9 cellular contexts compared by ENCODE assay signal in the genomic region with DNA sequence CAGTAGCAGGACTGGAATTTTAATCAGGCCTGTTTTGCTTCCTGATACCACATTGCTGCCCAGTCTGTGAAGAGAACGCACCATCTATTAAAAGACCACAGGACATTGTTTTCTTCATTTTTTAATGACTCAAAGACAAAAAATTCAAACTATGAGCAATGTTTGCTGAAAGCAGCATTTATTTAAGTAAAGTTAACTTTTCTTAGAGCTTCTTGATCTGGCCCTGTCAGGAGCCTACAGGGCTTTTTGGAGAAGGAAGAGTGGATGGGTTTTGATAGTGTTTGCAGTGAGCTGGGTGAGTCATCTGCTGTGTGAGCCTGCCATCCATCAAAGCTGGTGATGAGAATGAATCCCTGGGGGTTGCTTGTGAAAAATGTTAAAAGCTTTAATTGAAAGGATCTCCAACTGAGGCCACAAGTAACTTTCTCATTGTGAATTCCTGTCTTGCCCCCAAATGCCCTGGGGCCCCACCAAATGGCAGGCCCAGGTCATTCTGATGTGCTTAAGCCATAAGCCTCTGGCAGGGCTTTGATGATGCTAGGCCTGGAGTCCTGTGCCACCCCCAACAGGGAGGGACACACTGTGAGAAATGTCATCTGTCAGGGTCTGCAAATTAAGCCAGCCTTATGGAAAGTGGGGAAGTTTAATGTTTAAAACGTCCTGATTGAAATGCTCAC.
DNase-seq lines count a peak whose midpoint lies in the region; ATAC-seq and TF ChIP-seq lines count a peak whose summit lies in the region.
"Had no signal": no experiment of that assay in that cellular context is flagged by ENCODE, and none has a peak within 500 bp of the region (broad histone marks: within the 10 kb centered on the region; RNA-seq: fewer than 3 reads in every experiment).

No MANE protein-coding gene starts in this region.

- no peaks in the 10 kb centered on the region for H3K9me3 ChIP-seq in RWPE2 (ENCODE audit: severe bottlenecking)
- peaks cover under 1% of the 10 kb centered on the region for H3K9me3 ChIP-seq in thoracic aorta

- H3K4me1 ChIP-seq in RWPE2 (ENCODE audit: insufficient read depth, poor library complexity, severe bottlenecking) (peaks cover 6% of the 10 kb centered on the region), thoracic aorta (ENCODE audit: control insufficient read depth in 1 of 2, low read depth in 2 of 2) (peaks cover 0 to 18% of the 10 kb centered on the region in 2 donors)

- H3K27me3 ChIP-seq in RWPE2 (ENCODE audit: insufficient read depth, poor library complexity, severe bottlenecking) (no peaks in the 10 kb centered on the region), thoracic aorta (replicated peaks; ENCODE audit: insufficient read depth) (no peaks in the 10 kb centered on the region)

- DNase-seq in NCI-H1417 (lab: John Stamatoyannopoulos, UW) (peak; percentile 9 to 57 (median 29)), NCI-H1417 treated with DMSO at 0.1 percent for 48 hours (lab: John Stamatoyannopoulos, UW) (no peak), RWPE2 (ENCODE audit: low spot score) (no peak), fibroblast of villous mesenchyme (ENCODE audit: low read depth) (peak; percentile 86), thoracic aorta (ENCODE audit: low spot score) (no peak), Ammon's horn (ENCODE audit: low spot score) (no peak), left ventricle myocardium superior (no peak)
- DNase-seq: stimulated activated CD4-positive, alpha-beta T cell treated with anti-CD3 and anti-CD28 coated beads, Interleukin-4, amount 100 ng/mL, for 1 hour had no signal

- TF ChIP-seq CTCF in RWPE2 (IDR thresholded peaks at IDR 0.05; ENCODE audit: poor library complexity, severe bottlenecking) (no peak), fibroblast of villous mesenchyme (IDR thresholded peaks at IDR 0.05; ENCODE audit: insufficient read depth, low read depth, low read length) (no peak), thoracic aorta (IDR thresholded peaks at IDR 0.05) (no peak)

- no peak overlapping the region for H3K4me3 ChIP-seq in RWPE2 (ENCODE audit: severe bottlenecking)
- H3K4me3 ChIP-seq in fibroblast of villous mesenchyme (ENCODE audit: low read depth, low read length): no peak overlapping the region
- no peak overlapping the region for H3K4me3 ChIP-seq in thoracic aorta

- intact Hi-C loops in left ventricle myocardium superior (cut with micrococcal nuclease): no loop called here

- peak overlapping the region; percentile 63 for H3K27ac ChIP-seq in RWPE2 (ENCODE audit: poor library complexity, severe bottlenecking)
- H3K27ac ChIP-seq in thoracic aorta: peak overlapping the region; percentile 12 to 26

- no peaks in the 10 kb centered on the region for H3K36me3 ChIP-seq in RWPE2 (ENCODE audit: low read depth)
- no peaks in the 10 kb centered on the region for H3K36me3 ChIP-seq in thoracic aorta

- ATAC-seq in RWPE2 (ENCODE audit: low read depth): peak; percentile 96
- peak; percentile 34 for ATAC-seq in thoracic aorta (ENCODE audit: insufficient number of reproducible peaks, low FRiP score, low read depth)
- ATAC-seq in GM21360 (IDR thresholded peaks at IDR 0.05; ENCODE audit: unreplicated experiment): no peak
- no peak for ATAC-seq in left ventricle myocardium superior

Comparison
In these comparisons a context has a peak if more than half of its experiments do, and no peak if none do; other contexts are left out.
1. DNase-seq: peak in NCI-H1417 (3 of 3) and fibroblast of villous mesenchyme (single experiment); none in NCI-H1417 treated with DMSO at 0.1 percent for 48 hours (single experiment), RWPE2 (single experiment), thoracic aorta (single experiment), Ammon's horn (single experiment) and left ventricle myocardium superior (single experiment).
2. ATAC-seq: peak in RWPE2 (single experiment) and thoracic aorta (single experiment); none in GM21360 (single experiment) and left ventricle myocardium superior (single experiment).